ENCODE assay signal across 23 cellular contexts in genomic region chr14:71834308-71835204, GRCh38.
"Had no signal": no experiment of that assay in that cellular context is flagged by ENCODE, and none has a peak within 500 bp of the region (broad histone marks: within the 10 kb centered on the region; RNA-seq: fewer than 3 reads in every experiment).

No MANE protein-coding gene starts in this region.

- H3K36me3 ChIP-seq: esophagus squamous epithelium, gastroesophageal sphincter, prostate gland, thoracic aorta, transverse colon had no signal

- H3K4me1 ChIP-seq: esophagus squamous epithelium, gastroesophageal sphincter, parathyroid adenoma, prostate gland had no signal

- H3K4me3 Mint-ChIP-seq: naive thymus-derived CD4-positive, alpha-beta T cell; nephron progenitor cell; stimulated activated naive B cell treated with anti-CD40 and anti-IgM and Interleukin-4, amounts not matched to agents 10 μg/mL and 1 μg/mL and 100 μg/mL, for 72 hours; stimulated activated naive CD8-positive, alpha-beta T cell treated with anti-CD3 and anti-CD28 coated beads, Interleukin-15, amount 100 ng/mL, for 72 hours had no signal

- H3K27me3 ChIP-seq: esophagus squamous epithelium, gastroesophageal sphincter, transverse colon had no signal

- DNase-seq: effector CD4-positive, alpha-beta T cell; esophagus squamous epithelium; foreskin fibroblast; glutamatergic neuron; kidney; left cardiac atrium; left ventricle myocardium superior; mesendoderm; naive thymus-derived CD4-positive, alpha-beta T cell; nephron progenitor cell; stimulated activated CD4-positive, alpha-beta T cell treated with anti-CD3 and anti-CD28 coated beads, Interleukin-2, amount 100 ng/mL, for 24 hours; stimulated activated CD4-positive, alpha-beta T cell treated with anti-CD3 and anti-CD28 coated beads, Interleukin-4, amount 100 ng/mL, for 4 hours; stimulated activated naive B cell treated with anti-CD40 and anti-IgM and Interleukin-4, amounts not matched to agents 10 μg/mL and 1 μg/mL and 100 μg/mL, for 72 hours; stimulated activated naive CD8-positive, alpha-beta T cell treated with anti-CD3 and anti-CD28 coated beads, Interleukin-15, amount 100 ng/mL, for 72 hours; substantia nigra had no signal

- H3K9me3 ChIP-seq: esophagus squamous epithelium, prostate gland had no signal

- H3K4me1 Mint-ChIP-seq: naive thymus-derived CD4-positive, alpha-beta T cell; nephron progenitor cell; stimulated activated naive B cell treated with anti-CD40 and anti-IgM and Interleukin-4, amounts not matched to agents 10 μg/mL and 1 μg/mL and 100 μg/mL, for 72 hours; stimulated activated naive CD8-positive, alpha-beta T cell treated with anti-CD3 and anti-CD28 coated beads, Interleukin-15, amount 100 ng/mL, for 72 hours had no signal

- H3K4me3 ChIP-seq: coronary artery, esophagus squamous epithelium, gastroesophageal sphincter, lung, prostate gland, thoracic aorta, transverse colon had no signal

- H3K9me3 Mint-ChIP-seq: stimulated activated naive CD8-positive, alpha-beta T cell treated with anti-CD3 and anti-CD28 coated beads, Interleukin-15, amount 100 ng/mL, for 72 hours had no signal

- ATAC-seq: gastroesophageal sphincter; left cardiac atrium; left ventricle myocardium superior; naive thymus-derived CD4-positive, alpha-beta T cell; sciatic nerve; stimulated activated naive B cell treated with anti-CD40 and anti-IgM and Interleukin-4, amounts not matched to agents 10 μg/mL and 1 μg/mL and 100 μg/mL, for 72 hours; stimulated activated naive CD8-positive, alpha-beta T cell treated with anti-CD3 and anti-CD28 coated beads, Interleukin-15, amount 100 ng/mL, for 72 hours had no signal

- FAIRE-seq: kidney had no signal

- H3K27ac ChIP-seq: coronary artery, esophagus squamous epithelium, gastroesophageal sphincter, parathyroid adenoma, prostate gland, thoracic aorta, transverse colon had no signal

- H3K27ac Mint-ChIP-seq: naive thymus-derived CD4-positive, alpha-beta T cell; nephron progenitor cell; stimulated activated naive B cell treated with anti-CD40 and anti-IgM and Interleukin-4, amounts not matched to agents 10 μg/mL and 1 μg/mL and 100 μg/mL, for 72 hours; stimulated activated naive CD8-positive, alpha-beta T cell treated with anti-CD3 and anti-CD28 coated beads, Interleukin-15, amount 100 ng/mL, for 72 hours had no signal
